In genomic region chr15:75456710-75457109, GRCh38 we compare ENCODE assay signal across 8 cellular contexts. TPM values are rescaled to one million over a fixed set of nuclear protein-coding genes. Genes with fewer than 3 reads are reported as not detected.
DNase-seq lines count a peak whose midpoint lies in the region; ATAC-seq and TF ChIP-seq lines count a peak whose summit lies in the region.

No MANE protein-coding gene starts in this region.

- POLR2A ChIA-PET in AG04450 (lab: Yijun Ruan, JAX), result no interaction called here

- H3K79me2 ChIP-seq in GM23338 (replicated peaks; ENCODE audit: insufficient read depth), result peaks cover 11% of the 10 kb centered on the region; the same call in 1 of the 2 replicates

- no peaks in the 10 kb centered on the region; the same call in 2 of the 3 replicates for H3K36me3 Mint-ChIP-seq in GM23338 (ENCODE audit: low read depth)
- peaks cover 23% of the 10 kb centered on the region for H3K36me3 Mint-ChIP-seq in activated T-helper 17 cell treated with anti-CD3 and anti-CD28 coated beads, Interleukin-2, amount 50 U/mL, for 72 hours (ENCODE audit: low read depth)

- H3K27me3 Mint-ChIP-seq in GM23338 (ENCODE audit: insufficient read depth, low read depth, poor library complexity), result peaks cover 25% of the 10 kb centered on the region
- no peaks in the 10 kb centered on the region for H3K27me3 Mint-ChIP-seq in activated T-helper 17 cell treated with anti-CD3 and anti-CD28 coated beads, Interleukin-2, amount 50 U/mL, for 72 hours

- peak overlapping the region; percentile 86 for H3K4me2 ChIP-seq in GM23338

- peaks cover 20% of the 10 kb centered on the region for H3F3A ChIP-seq in GM23338 (replicated peaks; ENCODE audit: low read depth)

- H3K36me3 ChIP-seq in GM23338 (ENCODE audit: insufficient read depth), result no peaks in the 10 kb centered on the region
- no peaks in the 10 kb centered on the region for H3K36me3 ChIP-seq in left lung

- peak overlapping the region; percentile 96 for H3K27ac ChIP-seq in AG04450 (ENCODE audit: low read depth, low read length)
- H3K27ac ChIP-seq in GM23338 (ENCODE audit: low read depth), result peak overlapping the region; percentile 94
- H3K27ac ChIP-seq in left lung, result peak overlapping the region; percentile 93 to 94

- no peak overlapping the region for H2AFZ ChIP-seq in GM23338

- no peaks in the 10 kb centered on the region for H3K9me2 ChIP-seq in GM23338 (ENCODE audit: insufficient read depth)

- H3K4me3 ChIP-seq in AG04450 (ENCODE audit: low read depth, low read length), result peak overlapping the region; percentile 85
- peak overlapping the region; percentile 92 for H3K4me3 ChIP-seq in GM23338
- peak overlapping the region in 1 of 2 donors; percentile 92 for H3K4me3 ChIP-seq in left lung

- H3K27me3 ChIP-seq in AG04450 (ENCODE audit: control insufficient read depth, insufficient read depth, low read length) (no peaks in the 10 kb centered on the region), GM23338 (ENCODE audit: insufficient read depth) (no peaks in the 10 kb centered on the region), left lung (no peaks in the 10 kb centered on the region)

- peaks cover 21% of the 10 kb centered on the region for H3K4me1 Mint-ChIP-seq in GM23338
- H3K4me1 Mint-ChIP-seq in activated T-helper 17 cell treated with anti-CD3 and anti-CD28 coated beads, Interleukin-2, amount 50 U/mL, for 72 hours, result peaks cover 12% of the 10 kb centered on the region

- H3K4me1 ChIP-seq in GM23338 (ENCODE audit: insufficient read depth) (peaks cover 15% of the 10 kb centered on the region), left lung (peaks cover 16 to 33% of the 10 kb centered on the region in 2 donors)

- H3K27ac Mint-ChIP-seq in GM23338, result no peak overlapping the region
- H3K27ac Mint-ChIP-seq in activated T-helper 17 cell treated with anti-CD3 and anti-CD28 coated beads, Interleukin-2, amount 50 U/mL, for 72 hours, result peak overlapping the region; percentile 94

- no peak for ATAC-seq in GM23338
- ATAC-seq in activated T-helper 17 cell treated with anti-CD3 and anti-CD28 coated beads, Interleukin-2, amount 50 U/mL, for 72 hours (replicated peaks), result no peak
- no peak for ATAC-seq in left lung
- no peak for ATAC-seq in HG02798 (IDR thresholded peaks at IDR 0.05; ENCODE audit: poor library complexity, unreplicated experiment)
- no peak for ATAC-seq in HG03159 (IDR thresholded peaks at IDR 0.05; ENCODE audit: unreplicated experiment)

- no peaks in the 10 kb centered on the region; the same call in 2 of the 3 replicates for H3K9me3 Mint-ChIP-seq in GM23338
- H3K9me3 Mint-ChIP-seq in activated T-helper 17 cell treated with anti-CD3 and anti-CD28 coated beads, Interleukin-2, amount 50 U/mL, for 72 hours, result no peaks in the 10 kb centered on the region

- H4K20me1 ChIP-seq in GM23338 (replicated peaks; ENCODE audit: insufficient read depth), result no peaks in the 10 kb centered on the region

- no peak for DNase-seq in AG04450 (ENCODE audit: low read depth, low spot score)
- DNase-seq in GM23338 (ENCODE audit: low spot score), result peak; percentile 29
- no peak for DNase-seq in left lung
- DNase-seq in HuH-7.5 (ENCODE audit: low spot score), result no peak
- DNase-seq in stimulated activated CD8-positive, alpha-beta memory T cell treated with anti-CD3 and anti-CD28 coated beads, Interleukin-4, amount 100 ng/mL, for 48 hours, result no peak

- H3K4me3 Mint-ChIP-seq in GM23338, result peak overlapping the region; percentile 96
- H3K4me3 Mint-ChIP-seq in activated T-helper 17 cell treated with anti-CD3 and anti-CD28 coated beads, Interleukin-2, amount 50 U/mL, for 72 hours, result peak overlapping the region; percentile 94

- intact Hi-C loops in left lung (cut with DNase I), result no loop called here

- CTCF ChIA-PET in AG04450 (lab: Charles Lee), result interaction anchor here (0.9 kb wide), 2 partner anchors 52 to 89 kb away, joined by 3 to 5 read pairs; no protein-coding TSS in a partner anchor

- TF ChIP-seq CTCF in AG04450 (IDR thresholded peaks at IDR 0.05; ENCODE audit: low read depth, low read length), result no peak
- no peak for TF ChIP-seq CTCF in GM23338 (conservative IDR thresholded peaks at IDR 0.05; ENCODE audit: low read depth in 2 of 2)
- TF ChIP-seq CTCF in left lung (IDR thresholded peaks at IDR 0.05), result no peak

- H3K9me3 ChIP-seq in AG04450 (ENCODE audit: control insufficient read depth, insufficient read depth, low read length) (no peaks in the 10 kb centered on the region; the same call in 1 of the 2 replicates), left lung (no peaks in the 10 kb centered on the region)

TF ChIP-seq in GM23338, 12 proteins besides CTCF, POLR2A, EP300 and RAD21:
- TF ChIP-seq REST (IDR thresholded peaks at IDR 0.05; ENCODE audit: unreplicated experiment) (no peak), STAT1 (IDR thresholded peaks at IDR 0.05; ENCODE audit: unreplicated experiment) (no peak), ZNF331 (CRISPR knock-in tag; IDR thresholded peaks at IDR 0.05; ENCODE audit: low read depth) (no peak), JUNB (IDR thresholded peaks at IDR 0.05; ENCODE audit: unreplicated experiment) (no peak)
TF ChIP-seq in GM23338: peak in this region for 0.

RNA-seq across cellular contexts. Expression of gene SIN3A, which starts 5.2 kb away (rescaled TPM):
- 27.4 and 28.0 TPM in 2 replicates for polyA plus RNA-seq in AG04450 (2011; rRNA removed)
- 60.9 and 66.8 TPM in 2 replicates for polyA minus RNA-seq in AG04450 (2011; rRNA and poly(A)+ RNA removed)
- total RNA-seq in GM23338 (2014; rRNA removed; shearing (Covaris generic)), result 68.4 and 73.0 TPM in 2 replicates
- 22.6 and 24.3 TPM in 2 replicates for polyA plus RNA-seq in GM23338 (2016; fragmentation: Nextera tagmentation; extraction: Ambion mirVana)
- 10 to 100 TPM; 82.3 to 96.6 TPM for total RNA-seq in activated T-helper 17 cell treated with anti-CD3 and anti-CD28 coated beads, Interleukin-2, amount 50 U/mL, for 72 hours
- 10 to 100 TPM; 49.4 to 50.5 TPM for total RNA-seq in left lung
